Comparison of ENCODE assay signal across 8 cellular contexts in genomic region chr13:26062853-26063444, GRCh38. TPM values are rescaled to one million over a fixed set of nuclear protein-coding genes. Genes with fewer than 3 reads are reported as not detected.
A peak's percentile ranks its signal among the peaks of the same experiment; 100 is the strongest.
DNase-seq lines count a peak whose midpoint lies in the region; ATAC-seq, FAIRE-seq and TF ChIP-seq lines count a peak whose summit lies in the region.

No MANE protein-coding gene starts in this region.

- POLR2A ChIA-PET in T-cell (lab: Charles Lee), result no interaction called here
- POLR2A ChIA-PET in H1 (lab: Charles Lee; ENCODE audit: partially characterized antibody), result interaction anchor here (1.1 kb wide), 1 partner anchor 11 kb away, joined by 4 read pairs; the partner anchor contains the start of gene SHISA2

- H2BK12ac ChIP-seq in H1 (ENCODE audit: low read depth, low read length), result no peak overlapping the region

- no peak for TF ChIP-seq EP300 in H1 (IDR thresholded peaks at IDR 0.05; ENCODE audit: borderline replicate concordance in 1 of 2, low read depth in 2 of 2, low read length in 2 of 2)

- no peaks in the 10 kb centered on the region; a peak in 1 of 7 replicates for H3K27me3 ChIP-seq in H1 (replicated peaks in 1 of 4; ENCODE audit: control insufficient read depth in 3 of 4, extremely low read depth in 1 of 4, insufficient read depth in 3 of 4, low read length in 3 of 4)

- H3K4me2 ChIP-seq in H1 (ENCODE audit: insufficient read depth in 1 of 2, low read depth in 2 of 2, low read length in 2 of 2), result no peak overlapping the region

- no peak overlapping the region for H2AK5ac ChIP-seq in H1 (ENCODE audit: low read depth, low read length)

- no peak overlapping the region for H4K91ac ChIP-seq in H1 (replicated peaks; ENCODE audit: insufficient read length, low read length)

- WGBS in H1 (ENCODE audit: extremely low coverage in 1 of 2, insufficient coverage in 1 of 2, insufficient read length in 1 of 2, insufficient replicate concordance in 2 of 2, low coverage in 1 of 2, low lambda C conversion rate in 2 of 2, missing lambda C conversion rate in 1 of 2), 2 experiments, result 71% methylated on average over 5 of the region's 5 CpGs; no CpG with 5 or more reads in 1 of the 2 experiments

- H3K9me3 Mint-ChIP-seq in activated naive CD8-positive, alpha-beta T cell treated with anti-CD3 and anti-CD28 coated beads for 36 hours, result no peaks in the 10 kb centered on the region
- no peaks in the 10 kb centered on the region for H3K9me3 Mint-ChIP-seq in activated naive CD8-positive, alpha-beta T cell treated with anti-CD3 and anti-CD28 coated beads, Interleukin-2, amount 50 U/mL, for 24 hours
- H3K9me3 Mint-ChIP-seq in T-cell, result no peaks in the 10 kb centered on the region

- no peak overlapping the region for H3K27ac ChIP-seq in H1 (ENCODE audit: low read depth, low read length)

- no peaks in the 10 kb centered on the region for H3K23me2 ChIP-seq in H1 (ENCODE audit: low read depth, low read length)

- H3K4me3 Mint-ChIP-seq in activated naive CD8-positive, alpha-beta T cell treated with anti-CD3 and anti-CD28 coated beads for 36 hours, result no peak overlapping the region
- no peak overlapping the region for H3K4me3 Mint-ChIP-seq in activated naive CD8-positive, alpha-beta T cell treated with anti-CD3 and anti-CD28 coated beads, Interleukin-2, amount 50 U/mL, for 24 hours
- H3K4me3 Mint-ChIP-seq in T-cell, result no peak overlapping the region

- no peak overlapping the region for H3K23ac ChIP-seq in H1 (ENCODE audit: insufficient read length)

- H3K36me3 ChIP-seq in H1 (ENCODE audit: control insufficient read depth in 2 of 4, insufficient read depth in 4 of 4, low read length in 3 of 4), result no peaks in the 10 kb centered on the region

- TF ChIP-seq POLR2A in H1 (IDR thresholded peaks at IDR 0.05; ENCODE audit: control extremely low read depth in 1 of 2, low read depth in 2 of 2, low read length in 2 of 2), result no peak

- peaks cover 2% of the 10 kb centered on the region for H3K4me1 Mint-ChIP-seq in activated naive CD8-positive, alpha-beta T cell treated with anti-CD3 and anti-CD28 coated beads for 36 hours
- H3K4me1 Mint-ChIP-seq in activated naive CD8-positive, alpha-beta T cell treated with anti-CD3 and anti-CD28 coated beads, Interleukin-2, amount 50 U/mL, for 24 hours, result no peaks in the 10 kb centered on the region
- H3K4me1 Mint-ChIP-seq in T-cell, result peaks cover 0 to 10% (median 0%) of the 10 kb centered on the region in 3 donors

- no peak overlapping the region for H3K4me3 ChIP-seq in H1 (ENCODE audit: extremely low read depth in 1 of 4, insufficient read depth in 2 of 4, low read depth in 3 of 4, low read length in 4 of 4)

- CTCF ChIA-PET in T-cell (lab: Charles Lee), result interaction anchor here (0.6 to 2.7 kb wide), 5 partner anchors 89 to 482 kb away, joined by 3 to 8 read pairs (median 4); no protein-coding TSS in a partner anchor
- CTCF ChIA-PET in H1 (lab: Charles Lee; ENCODE audit: partially characterized antibody), result interaction anchor here (0.7 to 11.4 kb wide), 6 partner anchors 25 to 483 kb away, joined by 3 to 76 read pairs (median 4); no protein-coding TSS in a partner anchor

- no peak overlapping the region for H3K14ac ChIP-seq in H1 (ENCODE audit: insufficient read length)

- no peaks in the 10 kb centered on the region for H3K9me3 ChIP-seq in H1 (ENCODE audit: insufficient read depth in 2 of 2, low read depth in 1 of 2, low read length in 1 of 2)

- no peak overlapping the region for H3K56ac ChIP-seq in H1 (replicated peaks; ENCODE audit: insufficient read length, low read depth, low read length)

- no peaks in the 10 kb centered on the region for H3K4me1 ChIP-seq in H1 (replicated peaks in 1 of 4; ENCODE audit: control insufficient read depth in 3 of 4, insufficient read depth in 4 of 4, low read length in 3 of 4)

- peak; percentile 90 for TF ChIP-seq RAD21 in H1 (IDR thresholded peaks at IDR 0.05 in 1 of 2, conservative IDR thresholded peaks at IDR 0.05 in 1 of 2; ENCODE audit: low read depth in 2 of 2, low read length in 2 of 2)

- H3K36me3 Mint-ChIP-seq in activated naive CD8-positive, alpha-beta T cell treated with anti-CD3 and anti-CD28 coated beads for 36 hours, result no peaks in the 10 kb centered on the region
- H3K36me3 Mint-ChIP-seq in activated naive CD8-positive, alpha-beta T cell treated with anti-CD3 and anti-CD28 coated beads, Interleukin-2, amount 50 U/mL, for 24 hours (ENCODE audit: low read depth), result no peaks in the 10 kb centered on the region
- H3K36me3 Mint-ChIP-seq in T-cell, result no peaks in the 10 kb centered on the region

- H2BK5ac ChIP-seq in H1 (ENCODE audit: low read depth, low read length), result no peak overlapping the region

- FAIRE-seq in H1 (lab: Jason Lieb, UNC), result peak; percentile 87

- no peak overlapping the region for H2BK120ac ChIP-seq in H1 (replicated peaks; ENCODE audit: low read depth, low read length)

- H4K20me1 ChIP-seq in H1 (replicated peaks in 1 of 2; ENCODE audit: control insufficient read depth in 1 of 2, insufficient read depth in 2 of 2, low read length in 2 of 2), result no peaks in the 10 kb centered on the region

- H4K8ac ChIP-seq in H1 (ENCODE audit: extremely low read depth, insufficient read depth, low read length), result no peak overlapping the region

- H3K27me3 Mint-ChIP-seq in activated naive CD8-positive, alpha-beta T cell treated with anti-CD3 and anti-CD28 coated beads for 36 hours, result no peaks in the 10 kb centered on the region
- no peaks in the 10 kb centered on the region for H3K27me3 Mint-ChIP-seq in activated naive CD8-positive, alpha-beta T cell treated with anti-CD3 and anti-CD28 coated beads, Interleukin-2, amount 50 U/mL, for 24 hours
- peaks cover 3 to 4% of the 10 kb centered on the region in 2 donors for H3K27me3 Mint-ChIP-seq in T-cell

- H3K18ac ChIP-seq in H1 (ENCODE audit: extremely low read depth, low read length), result no peak overlapping the region

- no peaks in the 10 kb centered on the region for H3K79me2 ChIP-seq in H1 (ENCODE audit: control insufficient read depth in 1 of 2, insufficient read depth in 2 of 2, low read length in 2 of 2)

- no peak overlapping the region for H2BK20ac ChIP-seq in H1 (ENCODE audit: low read length)

- H3K4ac ChIP-seq in H1 (replicated peaks; ENCODE audit: insufficient read length, low read depth, low read length), result no peak overlapping the region

- no peak overlapping the region for H3K27ac Mint-ChIP-seq in activated naive CD8-positive, alpha-beta T cell treated with anti-CD3 and anti-CD28 coated beads for 36 hours
- H3K27ac Mint-ChIP-seq in activated naive CD8-positive, alpha-beta T cell treated with anti-CD3 and anti-CD28 coated beads, Interleukin-2, amount 50 U/mL, for 24 hours, result no peak overlapping the region
- no peak overlapping the region for H3K27ac Mint-ChIP-seq in T-cell

- no peak overlapping the region for H3K9ac ChIP-seq in H1 (replicated peaks in 1 of 4; ENCODE audit: extremely low read depth in 1 of 4, low read depth in 3 of 4, low read length in 3 of 4)

- no peaks in the 10 kb centered on the region for H3K79me1 ChIP-seq in H1 (ENCODE audit: low read depth, low read length)

- peak in 2 of 3 experiments; percentile 66 to 73; a peak in 2 of 4 replicates for TF ChIP-seq CTCF in H1 (IDR thresholded peaks at IDR 0.05; ENCODE audit: control extremely low read depth in 1 of 3, insufficient read depth in 1 of 3, low read depth in 1 of 3, low read length in 3 of 3)

- H2AFZ ChIP-seq in H1 (ENCODE audit: low read length), result no peak overlapping the region

- DNase-seq in activated naive CD8-positive, alpha-beta T cell treated with anti-CD3 and anti-CD28 coated beads for 36 hours, result peak; percentile 12
- no peak for DNase-seq in activated naive CD8-positive, alpha-beta T cell treated with anti-CD3 and anti-CD28 coated beads, Interleukin-2, amount 50 U/mL, for 24 hours
- DNase-seq in NCI-H1092 (lab: John Stamatoyannopoulos, UW) (peak; percentile 61), T-cell (peak in 25 of 34 experiments; percentile 12 to 57 (median 34)), H1 (ENCODE audit: low read depth in 1 of 2, low spot score in 2 of 2) (no peak), midbrain (lab: John Stamatoyannopoulos, UW) (peak; percentile 86)

- no peak overlapping the region for H2BK15ac ChIP-seq in H1 (ENCODE audit: low read length)

- H4K5ac ChIP-seq in H1 (ENCODE audit: insufficient read length, low read depth, low read length), result no peak overlapping the region

- no peak for ATAC-seq in activated naive CD8-positive, alpha-beta T cell treated with anti-CD3 and anti-CD28 coated beads, Interleukin-2, amount 50 U/mL, for 24 hours
- ATAC-seq in T-cell (replicated peaks in 1 of 4) (peak; percentile 49 to 77 (median 58)), HG03095 (IDR thresholded peaks at IDR 0.05; ENCODE audit: unreplicated experiment) (no peak), GM19395 (IDR thresholded peaks at IDR 0.05; ENCODE audit: unreplicated experiment) (no peak)

TF ChIP-seq in H1, 55 proteins besides CTCF, POLR2A, EP300 and RAD21:
- TF ChIP-seq TAF1 (IDR thresholded peaks at IDR 0.05; ENCODE audit: low read depth, low read length) (no peak), ZNF274 (IDR thresholded peaks at IDR 0.05; ENCODE audit: borderline replicate concordance, extremely low read depth, low read length) (no peak), SP1 (IDR thresholded peaks at IDR 0.05; ENCODE audit: low read depth, low read length) (no peak), RBBP5 (IDR thresholded peaks at IDR 0.05; ENCODE audit: borderline replicate concordance, low read depth, low read length) (no peak), SRF (IDR thresholded peaks at IDR 0.05; ENCODE audit: low read depth, low read length) (no peak), MAFK (IDR thresholded peaks at IDR 0.05; ENCODE audit: low read depth, low read length) (no peak)

RNA-seq across cellular contexts. Expression of gene SHISA2, which starts 11.1 kb away (rescaled TPM):
- under 1 TPM; 0.26 to 0.27 TPM for total RNA-seq in activated naive CD8-positive, alpha-beta T cell treated with anti-CD3 and anti-CD28 coated beads for 36 hours
- 1 to 10 TPM in 2 of 5 donors, under 1 TPM in 3; 0.18 to 2.0 (median 0.47) TPM for total RNA-seq in T-cell
- 22.6 and 23.8 TPM in 2 replicates for total RNA-seq in H1 (2021; fragmentation: NEBNext Ultra II Directional; extraction: Animal tissue kit (Norgen Biotek cat#: 25700))
- polyA plus RNA-seq in H1 (2011; rRNA removed), result 8.6 and 10.2 TPM in 2 replicates
- polyA plus RNA-seq in H1 (2011; cell fraction: cytosol; rRNA removed), result 7.3 TPM
- 6.6 TPM for polyA plus RNA-seq in H1 (2011; cell fraction: nucleus; rRNA removed)
- 7.5 to 8.2 TPM (median 7.8 TPM) in 4 replicates for polyA plus RNA-seq in H1 (2012, experiment 1 of 2)
- 4.7 TPM for polyA plus RNA-seq in H1 (2012, experiment 2 of 2)
- polyA plus RNA-seq in H1 (2013, experiment 1 of 2), result 15.2 TPM
- polyA plus RNA-seq in H1 (2013, experiment 2 of 2), result 17.8 TPM
- polyA minus RNA-seq in H1 (2011; rRNA and poly(A)+ RNA removed), result 29.0 and 30.1 TPM in 2 replicates
- 20.6 TPM for polyA minus RNA-seq in H1 (2011; cell fraction: cytosol; rRNA and poly(A)+ RNA removed)
- polyA minus RNA-seq in H1 (2011; cell fraction: nucleus; rRNA and poly(A)+ RNA removed), result 11.1 TPM

Comparison
In these comparisons a context has a peak if more than half of its experiments do, and no peak if none do; other contexts are left out.
1. DNase-seq: peak in activated naive CD8-positive, alpha-beta T cell treated with anti-CD3 and anti-CD28 coated beads for 36 hours (single experiment), NCI-H1092 (single experiment), T-cell (25 of 34) and midbrain (single experiment); none in activated naive CD8-positive, alpha-beta T cell treated with anti-CD3 and anti-CD28 coated beads, Interleukin-2, amount 50 U/mL, for 24 hours (single experiment) and H1 (0 of 2).
2. ATAC-seq: peak in T-cell (4 of 4); none in activated naive CD8-positive, alpha-beta T cell treated with anti-CD3 and anti-CD28 coated beads, Interleukin-2, amount 50 U/mL, for 24 hours (single experiment), HG03095 (single experiment) and GM19395 (single experiment).